Comparison of ENCODE assay signal across 19 cellular contexts in the genomic region with DNA sequence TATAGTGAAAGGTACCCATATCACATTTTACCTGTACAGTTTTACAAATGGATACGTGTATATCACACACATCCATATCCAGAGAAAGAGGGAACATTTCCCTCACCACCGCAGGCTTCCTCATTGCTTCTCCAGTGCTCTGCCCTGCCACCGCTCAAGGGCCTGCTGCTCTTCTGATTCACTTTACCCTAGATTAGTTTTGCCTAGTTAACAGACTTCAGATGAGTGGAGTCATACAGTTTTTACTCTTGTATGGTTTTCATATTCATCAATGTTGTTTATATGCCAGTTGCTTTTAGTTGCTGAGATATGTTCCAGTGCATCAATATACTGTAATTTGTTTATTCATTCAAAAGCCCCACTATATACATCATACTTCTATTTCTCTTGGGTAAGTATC. TPM values are rescaled to one million over a fixed set of nuclear protein-coding genes. Genes with fewer than 3 reads are reported as not detected.
DNase-seq lines count a peak whose midpoint lies in the region; ATAC-seq and TF ChIP-seq lines count a peak whose summit lies in the region.
"Had no signal": no experiment of that assay in that cellular context is flagged by ENCODE, and none has a peak within 500 bp of the region (broad histone marks: within the 10 kb centered on the region; RNA-seq: fewer than 3 reads in every experiment).

No MANE protein-coding gene starts in this region.

- H3K27me3 ChIP-seq in subcutaneous abdominal adipose tissue (ENCODE audit: control insufficient read depth in 5 of 5, insufficient read depth in 4 of 5, low read length in 5 of 5) (no peaks in the 10 kb centered on the region), right cardiac atrium (ENCODE audit: control insufficient read depth, insufficient read depth) (no peaks in the 10 kb centered on the region)
- H3K27me3 ChIP-seq: tibial nerve had no signal

- no peak overlapping the region for H3K9ac ChIP-seq in subcutaneous abdominal adipose tissue (ENCODE audit: low read length in 5 of 5)

- DNase-seq in activated naive CD4-positive, alpha-beta T cell (lab: John Stamatoyannopoulos, UW), result no peak
- DNase-seq in activated CD4-positive, alpha-beta memory T cell treated with anti-CD3 and anti-CD28 coated beads, Interleukin-2, amount 10 ng/mL, durations not matched to agents 7 days and 5 days, result no peak
- DNase-seq in endothelial cell (ENCODE audit: low spot score) (no peak), globus pallidus (ENCODE audit: low spot score) (no peak), HK-2 (ENCODE audit: unreplicated experiment) (no peak), right cardiac atrium (no peak)
- DNase-seq: aorta, cerebellar nuclear complex, kidney glomerular epithelial cell, mesendoderm, NCI-H748 treated with DMSO at 0.1 percent for 48 hours, posterior cingulate gyrus, SW 1271 had no signal

- TF ChIP-seq CTCF in endothelial cell (IDR thresholded peaks at IDR 0.05; ENCODE audit: unreplicated experiment), result no peak

- peak overlapping the region; percentile 66 for H3K27ac Mint-ChIP-seq in activated naive CD4-positive, alpha-beta T cell treated with anti-CD3 and anti-CD28 coated beads, Interleukin-2, amount 50 U/mL, for 24 hours
- peak overlapping the region; percentile 13 for H3K27ac Mint-ChIP-seq in activated CD4-positive, alpha-beta memory T cell treated with anti-CD3 and anti-CD28 coated beads, Interleukin-2, amount 10 ng/mL, durations not matched to agents 7 days and 5 days
- peak overlapping the region; percentile 76 for H3K27ac Mint-ChIP-seq in endothelial cell (ENCODE audit: unreplicated experiment)
- H3K27ac Mint-ChIP-seq: stimulated activated memory B cell treated with anti-CD40 and anti-IgM and Interleukin-4, amounts not matched to agents 10 μg/mL and 1 μg/mL and 100 μg/mL, for 72 hours had no signal

- H3K4me1 ChIP-seq in subcutaneous abdominal adipose tissue (ENCODE audit: control insufficient read depth in 5 of 5, insufficient read depth in 5 of 5, low read length in 5 of 5) (peaks cover 0 to 3% (median 0%) of the 10 kb centered on the region in 5 donors), right cardiac atrium (ENCODE audit: control insufficient read depth, insufficient read depth, low read length) (no peaks in the 10 kb centered on the region)

- H3K27me3 Mint-ChIP-seq in activated naive CD4-positive, alpha-beta T cell treated with anti-CD3 and anti-CD28 coated beads, Interleukin-2, amount 50 U/mL, for 24 hours, result no peaks in the 10 kb centered on the region
- no peaks in the 10 kb centered on the region for H3K27me3 Mint-ChIP-seq in activated CD4-positive, alpha-beta memory T cell treated with anti-CD3 and anti-CD28 coated beads, Interleukin-2, amount 10 ng/mL, durations not matched to agents 7 days and 5 days
- peaks cover 4% of the 10 kb centered on the region for H3K27me3 Mint-ChIP-seq in endothelial cell (ENCODE audit: unreplicated experiment)
- H3K27me3 Mint-ChIP-seq: stimulated activated memory B cell treated with anti-CD40 and anti-IgM and Interleukin-4, amounts not matched to agents 10 μg/mL and 1 μg/mL and 100 μg/mL, for 72 hours had no signal

- H3K9me3 Mint-ChIP-seq in activated naive CD4-positive, alpha-beta T cell treated with anti-CD3 and anti-CD28 coated beads, Interleukin-2, amount 50 U/mL, for 24 hours, result no peaks in the 10 kb centered on the region
- no peaks in the 10 kb centered on the region for H3K9me3 Mint-ChIP-seq in activated CD4-positive, alpha-beta memory T cell treated with anti-CD3 and anti-CD28 coated beads, Interleukin-2, amount 10 ng/mL, durations not matched to agents 7 days and 5 days
- H3K9me3 Mint-ChIP-seq in endothelial cell (ENCODE audit: unreplicated experiment), result no peaks in the 10 kb centered on the region
- H3K9me3 Mint-ChIP-seq: stimulated activated memory B cell treated with anti-CD40 and anti-IgM and Interleukin-4, amounts not matched to agents 10 μg/mL and 1 μg/mL and 100 μg/mL, for 72 hours had no signal

- H3K4me3 ChIP-seq in subcutaneous abdominal adipose tissue (ENCODE audit: low read depth in 1 of 5, low read length in 5 of 5) (no peak overlapping the region), right cardiac atrium (ENCODE audit: low read length) (no peak overlapping the region)
- H3K4me3 ChIP-seq: GM12878, tibial nerve had no signal

- no peaks in the 10 kb centered on the region for H3K9me3 ChIP-seq in subcutaneous abdominal adipose tissue (ENCODE audit: control insufficient read depth in 5 of 5, low read length in 5 of 5)
- no peaks in the 10 kb centered on the region for H3K9me3 ChIP-seq in right cardiac atrium (ENCODE audit: control insufficient read depth, low read length)
- H3K9me3 ChIP-seq: tibial nerve had no signal

- no peak overlapping the region for H3K4me3 Mint-ChIP-seq in activated naive CD4-positive, alpha-beta T cell treated with anti-CD3 and anti-CD28 coated beads, Interleukin-2, amount 50 U/mL, for 24 hours
- no peak overlapping the region for H3K4me3 Mint-ChIP-seq in activated CD4-positive, alpha-beta memory T cell treated with anti-CD3 and anti-CD28 coated beads, Interleukin-2, amount 10 ng/mL, durations not matched to agents 7 days and 5 days
- H3K4me3 Mint-ChIP-seq in endothelial cell (ENCODE audit: unreplicated experiment), result peak overlapping the region; percentile 26
- H3K4me3 Mint-ChIP-seq: stimulated activated memory B cell treated with anti-CD40 and anti-IgM and Interleukin-4, amounts not matched to agents 10 μg/mL and 1 μg/mL and 100 μg/mL, for 72 hours had no signal

- intact Hi-C loops in right cardiac atrium (cut with DNase I), result no loop called here

- POLR2A ChIA-PET in activated CD4-positive, alpha-beta memory T cell treated with anti-CD3 and anti-CD28 coated beads, Interleukin-2, amount 10 ng/mL, durations not matched to agents 7 days and 5 days (lab: Charles Lee), result no interaction called here

- no peak for ATAC-seq in right cardiac atrium
- ATAC-seq: GM12878; Right ventricle myocardium inferior; stimulated activated memory B cell treated with anti-CD40 and anti-IgM and Interleukin-4, amounts not matched to agents 10 μg/mL and 1 μg/mL and 100 μg/mL, for 72 hours had no signal

- H3K4me1 Mint-ChIP-seq in activated naive CD4-positive, alpha-beta T cell treated with anti-CD3 and anti-CD28 coated beads, Interleukin-2, amount 50 U/mL, for 24 hours, result peaks cover 33% of the 10 kb centered on the region
- H3K4me1 Mint-ChIP-seq in activated CD4-positive, alpha-beta memory T cell treated with anti-CD3 and anti-CD28 coated beads, Interleukin-2, amount 10 ng/mL, durations not matched to agents 7 days and 5 days, result peaks cover 24% of the 10 kb centered on the region
- no peaks in the 10 kb centered on the region for H3K4me1 Mint-ChIP-seq in endothelial cell (ENCODE audit: unreplicated experiment)

- 91% methylated on average over 3 of the region's 3 CpGs for WGBS in right cardiac atrium

- peaks cover 15 to 74% (median 63%) of the 10 kb centered on the region in 5 donors for H3K36me3 ChIP-seq in subcutaneous abdominal adipose tissue (ENCODE audit: control insufficient read depth in 5 of 5, insufficient read depth in 5 of 5, low read length in 5 of 5)

- peak overlapping the region; percentile 0 for H3K27ac ChIP-seq in subcutaneous abdominal adipose tissue (ENCODE audit: low read depth, low read length)
- H3K27ac ChIP-seq in right cardiac atrium (ENCODE audit: low read length), result no peak overlapping the region
- H3K27ac ChIP-seq: tibial nerve had no signal

- CTCF ChIA-PET in activated CD4-positive, alpha-beta memory T cell treated with anti-CD3 and anti-CD28 coated beads, Interleukin-2, amount 10 ng/mL, durations not matched to agents 7 days and 5 days (lab: Charles Lee), result no interaction called here

- peaks cover 23% of the 10 kb centered on the region for H3K36me3 Mint-ChIP-seq in activated naive CD4-positive, alpha-beta T cell treated with anti-CD3 and anti-CD28 coated beads, Interleukin-2, amount 50 U/mL, for 24 hours
- peaks cover 82% of the 10 kb centered on the region for H3K36me3 Mint-ChIP-seq in activated CD4-positive, alpha-beta memory T cell treated with anti-CD3 and anti-CD28 coated beads, Interleukin-2, amount 10 ng/mL, durations not matched to agents 7 days and 5 days (ENCODE audit: low read depth)
- peaks cover 54% of the 10 kb centered on the region for H3K36me3 Mint-ChIP-seq in endothelial cell (ENCODE audit: low read depth, unreplicated experiment)

RNA-seq across cellular contexts. Expression of a gene that starts 53.9 kb away (rescaled TPM):
- total RNA-seq in activated CD4-positive, alpha-beta memory T cell treated with anti-CD3 and anti-CD28 coated beads, Interleukin-2, amount 10 ng/mL, durations not matched to agents 7 days and 5 days, result 10 to 100 TPM; 52.5 to 53.8 TPM
- 57.6 TPM for total RNA-seq in endothelial cell (ENCODE audit: unreplicated experiment)
- 10 to 100 TPM; 17.3 to 21.9 (median 20.4) TPM for total RNA-seq in right cardiac atrium
- 18.4 TPM for polyA plus RNA-seq in right cardiac atrium

RNA-seq across cellular contexts. Expression of a gene that starts 54.9 kb away (rescaled TPM):
- 100 to 1,000 TPM; 178 to 190 TPM for total RNA-seq in activated CD4-positive, alpha-beta memory T cell treated with anti-CD3 and anti-CD28 coated beads, Interleukin-2, amount 10 ng/mL, durations not matched to agents 7 days and 5 days
- total RNA-seq in endothelial cell (ENCODE audit: unreplicated experiment) (350 TPM), right cardiac atrium (100 to 1,000 TPM; 137 to 175 (median 149) TPM)
- 78.1 TPM for polyA plus RNA-seq in right cardiac atrium

Comparison
In these comparisons a context has a peak if more than half of its experiments do, and no peak if none do; other contexts are left out.
1. H3K27ac Mint-ChIP-seq: peak in every context shown above with its lines; median percentile 76 in endothelial cell; 66 in activated naive CD4-positive, alpha-beta T cell treated with anti-CD3 and anti-CD28 coated beads, Interleukin-2, amount 50 U/mL, for 24 hours; 13 in activated CD4-positive, alpha-beta memory T cell treated with anti-CD3 and anti-CD28 coated beads, Interleukin-2, amount 10 ng/mL, durations not matched to agents 7 days and 5 days.